In the genomic region with DNA sequence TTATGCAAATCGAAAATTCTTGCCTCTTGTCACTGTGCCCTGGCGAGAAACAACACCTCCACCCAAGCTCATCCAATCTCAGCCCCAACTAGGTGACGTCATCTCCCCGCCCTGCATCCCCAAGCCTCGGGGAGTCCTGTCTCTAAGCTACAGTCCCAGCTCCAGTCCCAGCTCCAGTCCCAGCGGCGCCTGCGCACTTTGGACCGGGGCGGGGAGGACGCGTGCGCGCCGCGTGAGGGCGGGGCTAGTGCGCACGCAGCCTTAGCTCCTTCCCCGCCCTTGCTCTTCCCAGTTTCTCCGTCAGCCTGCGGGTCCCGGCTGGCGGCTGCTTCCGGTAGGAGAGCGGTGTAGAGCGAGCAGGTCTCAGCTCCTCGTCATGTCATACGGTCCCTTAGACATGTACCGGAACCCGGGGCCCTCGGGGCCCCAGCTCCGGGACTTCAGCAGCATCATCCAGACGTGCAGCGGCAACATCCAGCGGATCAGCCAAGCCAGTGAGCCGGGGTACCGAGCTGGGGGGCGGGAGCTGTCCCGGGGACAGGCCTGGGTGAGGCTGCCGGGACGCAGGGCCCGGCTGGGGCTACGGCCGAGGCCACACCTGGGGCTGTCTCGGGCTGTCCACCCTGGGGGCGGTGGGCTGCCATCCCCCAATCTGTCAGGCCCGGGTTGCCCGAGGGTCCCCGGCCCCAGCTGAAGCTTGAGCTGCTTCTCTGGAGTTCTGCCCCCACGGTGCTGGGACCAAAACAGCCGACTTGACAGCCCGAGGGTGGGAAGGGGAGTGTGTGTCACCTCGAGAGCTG, we compare ENCODE assay signal across 8 cellular contexts. TPM values are rescaled to one million over a fixed set of nuclear protein-coding genes. Genes with fewer than 3 reads are reported as not detected.
DNase-seq lines count a peak whose midpoint lies in the region; ATAC-seq, FAIRE-seq and TF ChIP-seq lines count a peak whose summit lies in the region.

A gene (plus strand): TSS at position 288 of the 800 bp plus-strand sequence. CDS start 89 bp downstream, at position 377.

- no peaks in the 10 kb centered on the region for H3K9me3 ChIP-seq in kidney (ENCODE audit: control insufficient read depth in 1 of 2, low read length in 2 of 2)

- peak; percentile 7 for TF ChIP-seq CTCF in chondrocyte (IDR thresholded peaks at IDR 0.05)
- peak; percentile 5 for TF ChIP-seq CTCF in kidney (IDR thresholded peaks at IDR 0.05; ENCODE audit: borderline replicate concordance, extremely low read depth, insufficient read depth)

- H3K27ac Mint-ChIP-seq in chondrocyte (ENCODE audit: unreplicated experiment): peak within 1 kb of the TSS; percentile 94

- H3K4me1 Mint-ChIP-seq in chondrocyte (ENCODE audit: low read depth): peaks cover 33% of the 10 kb centered on the region

- H3K9ac ChIP-seq in kidney (ENCODE audit: low read length in 2 of 2): peak within 1 kb of the TSS; percentile 26 to 99

- H3K4me1 ChIP-seq in kidney (ENCODE audit: control insufficient read depth in 1 of 2, insufficient read depth in 1 of 2, low read depth in 1 of 2, low read length in 2 of 2): peaks cover 2 to 12% of the 10 kb centered on the region in 2 donors

- H3K27ac ChIP-seq in kidney (ENCODE audit: low read depth in 2 of 2, low read length in 2 of 2): peak within 1 kb of the TSS; percentile 57 to 95

- H3K36me3 Mint-ChIP-seq in chondrocyte (ENCODE audit: low read depth): peaks cover 7% of the 10 kb centered on the region

- DNase-seq in AML-193 (lab: John Stamatoyannopoulos, UW) (peak; percentile 91 to 92), NCI-H510A treated with DMSO at 0.1 percent for 48 hours (lab: John Stamatoyannopoulos, UW) (peak; percentile 95), chondrocyte (ENCODE audit: low spot score) (peak; percentile 97), kidney (peak; percentile 99)
- peak; percentile 98 for DNase-seq in activated CD4-positive, alpha-beta T cell treated with anti-CD3 and anti-CD28 coated beads for 24 hours (ENCODE audit: low read depth in 2 of 2)
- DNase-seq in stimulated activated CD4-positive, alpha-beta T cell treated with anti-CD3 and anti-CD28 coated beads, Interleukin-15, amount 100 ng/mL, for 24 hours: peak; percentile 99

- H3K36me3 ChIP-seq in kidney (ENCODE audit: control insufficient read depth in 1 of 2, insufficient read depth in 2 of 2, low read length in 2 of 2): no peaks in the 10 kb centered on the region

- peak; percentile 72 for FAIRE-seq in kidney (lab: Jason Lieb, UNC)

- intact Hi-C loops in kidney (cut with DNase I): no loop called here

- peak within 1 kb of the TSS; percentile 67 to 99 for H3K4me3 ChIP-seq in kidney (ENCODE audit: low read length in 2 of 2)

- TF ChIP-seq POLR2A in GM19193 (IDR thresholded peaks at IDR 0.05; ENCODE audit: extremely low read depth, insufficient read depth, insufficient read length): peak; percentile 85

- H3K4me3 Mint-ChIP-seq in chondrocyte (ENCODE audit: unreplicated experiment): peak within 1 kb of the TSS; percentile 95

- H3K27me3 Mint-ChIP-seq in chondrocyte (ENCODE audit: low read depth): no peaks in the 10 kb centered on the region

- no peaks in the 10 kb centered on the region for H3K9me3 Mint-ChIP-seq in chondrocyte (ENCODE audit: low read depth)

- ATAC-seq in HG03439 (IDR thresholded peaks at IDR 0.05; ENCODE audit: unreplicated experiment): peak; percentile 93

RNA-seq across cellular contexts. Expression of the gene that starts here (rescaled TPM):
- total RNA-seq in chondrocyte: 48.1 to 49.6 TPM (median 48.3 TPM) in 3 replicates
- 49.0 TPM for total RNA-seq in kidney
- polyA plus RNA-seq in kidney (ENCODE audit: insufficient read depth, low read depth, low replicate concordance): 27.9 TPM

Comparison
In these comparisons a context has a peak if more than half of its experiments do, and no peak if none do; other contexts are left out.
1. Peak in every context shown above with its lines: DNase-seq, ATAC-seq, H3K4me3 ChIP-seq and H3K27ac ChIP-seq.